ENCODE assay signal across 11 cellular contexts in the genomic region with DNA sequence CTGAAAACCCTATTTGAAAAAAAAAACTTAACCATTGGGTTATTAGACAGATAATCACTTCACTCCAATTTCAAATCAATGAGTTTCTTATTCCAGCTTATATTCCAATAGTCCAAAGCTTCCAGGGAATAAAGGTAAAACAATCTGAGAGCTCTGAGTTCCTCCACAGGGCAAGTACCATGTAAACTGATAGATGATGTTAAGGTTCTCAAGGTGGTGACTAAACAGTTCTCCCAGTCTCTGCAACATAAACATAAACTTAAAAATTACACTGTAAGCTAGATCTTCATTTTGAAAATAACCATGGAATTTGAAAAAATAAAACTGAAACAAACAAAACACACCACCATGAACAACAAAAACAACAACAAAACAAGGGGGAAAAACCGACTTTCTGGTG. TPM values are rescaled to one million over a fixed set of nuclear protein-coding genes. Genes with fewer than 3 reads are reported as not detected.
DNase-seq lines count a peak whose midpoint lies in the region; ATAC-seq, FAIRE-seq and TF ChIP-seq lines count a peak whose summit lies in the region.
"Had no signal": no experiment of that assay in that cellular context is flagged by ENCODE, and none has a peak within 500 bp of the region (broad histone marks: within the 10 kb centered on the region; RNA-seq: fewer than 3 reads in every experiment).

No MANE protein-coding gene starts in this region.

- H3K36me3 ChIP-seq in astrocyte (ENCODE audit: insufficient read depth, low read length): no peaks in the 10 kb centered on the region
- H3K36me3 ChIP-seq: MG63 had no signal

- H3K9ac ChIP-seq in astrocyte (ENCODE audit: low read length): peak overlapping the region; percentile 50

- CTCF ChIA-PET in WTC11 (lab: Charles Lee): interaction anchor here (0.8 to 1.9 kb wide), 2 partner anchors 19 to 30 kb away, joined by 3 to 6 read pairs; no protein-coding TSS in a partner anchor

- H3K4me3 Mint-ChIP-seq in astrocyte (ENCODE audit: unreplicated experiment) (no peak overlapping the region), WTC11 (no peak overlapping the region)

- POLR2A ChIA-PET in WTC11 (lab: Charles Lee): no interaction called here

- ATAC-seq in GM21381 (IDR thresholded peaks at IDR 0.05; ENCODE audit: unreplicated experiment): peak; percentile 23
- ATAC-seq in HG03280 (IDR thresholded peaks at IDR 0.05; ENCODE audit: unreplicated experiment): peak; percentile 15
- no peak for ATAC-seq in WTC11
- no peak for ATAC-seq in left lobe of liver

- peaks cover 30% of the 10 kb centered on the region for H3K4me1 ChIP-seq in astrocyte (ENCODE audit: insufficient read depth, low read length)

- no peak for FAIRE-seq in astrocyte (lab: Jason Lieb, UNC)
- FAIRE-seq: endometrium had no signal

- DNase-seq in ELR (ENCODE audit: low read depth) (peak; percentile 53), astrocyte (ENCODE audit: low read depth) (no peak), WTC11 (ENCODE audit: low spot score) (no peak), left lobe of liver (ENCODE audit: low spot score) (no peak), DMS114 treated with DMSO at 0.1 percent for 48 hours (lab: John Stamatoyannopoulos, UW; ENCODE audit: unreplicated experiment) (no peak), NOMO-1 treated with DMSO at 0.1 percent for 48 hours (lab: John Stamatoyannopoulos, UW; ENCODE audit: unreplicated experiment) (no peak)

- no peaks in the 10 kb centered on the region for H3K27me3 ChIP-seq in astrocyte (ENCODE audit: insufficient read depth, low read length)
- H3K27me3 ChIP-seq: MG63 had no signal

- no peaks in the 10 kb centered on the region for H3K79me2 ChIP-seq in astrocyte (ENCODE audit: insufficient read depth, low read length)

- H3K27ac Mint-ChIP-seq in astrocyte (ENCODE audit: unreplicated experiment) (peak overlapping the region; percentile 36), WTC11 (no peak overlapping the region)

- H3K27me3 Mint-ChIP-seq in astrocyte (ENCODE audit: low read depth, unreplicated experiment) (no peaks in the 10 kb centered on the region), WTC11 (ENCODE audit: low read depth) (no peaks in the 10 kb centered on the region; the same call in none of the 2 replicates)

- H3K36me3 Mint-ChIP-seq in astrocyte (ENCODE audit: low read depth, unreplicated experiment) (no peaks in the 10 kb centered on the region), WTC11 (no peaks in the 10 kb centered on the region)

- H3K4me2 ChIP-seq in astrocyte (ENCODE audit: low read length): peak overlapping the region; percentile 66

- H2AFZ ChIP-seq in astrocyte (ENCODE audit: low read depth, low read length): no peak overlapping the region

- peak overlapping the region; percentile 85 for H3K27ac ChIP-seq in astrocyte (ENCODE audit: low read depth, low read length)

- no peaks in the 10 kb centered on the region for H4K20me1 ChIP-seq in astrocyte (ENCODE audit: insufficient read depth, low read length)

- H3K4me1 Mint-ChIP-seq in astrocyte (ENCODE audit: low read depth, unreplicated experiment) (peaks cover 32% of the 10 kb centered on the region), WTC11 (no peaks in the 10 kb centered on the region)

- no peaks in the 10 kb centered on the region for H3K9me3 ChIP-seq in astrocyte (ENCODE audit: insufficient read depth, low read depth, low read length)
- H3K9me3 ChIP-seq: MG63 had no signal

- no peak for TF ChIP-seq CTCF in astrocyte (IDR thresholded peaks at IDR 0.05; ENCODE audit: insufficient read depth, low read depth, low read length)
- TF ChIP-seq CTCF in WTC11 (IDR thresholded peaks at IDR 0.05): no peak

- H3K9me3 Mint-ChIP-seq in astrocyte (ENCODE audit: unreplicated experiment) (peaks cover 9% of the 10 kb centered on the region), WTC11 (peaks cover 15% of the 10 kb centered on the region)

- no peak overlapping the region for H3K4me3 ChIP-seq in astrocyte (ENCODE audit: insufficient read depth, low read depth, low read length)
- H3K4me3 ChIP-seq: MG63, skin epidermis had no signal

TF ChIP-seq in WTC11, 78 proteins besides CTCF, POLR2A, EP300 and RAD21:
- TF ChIP-seq ZNF263 (CRISPR knock-in tag; IDR thresholded peaks at IDR 0.05; ENCODE audit: low read depth) (no peak), ZNF219 (CRISPR knock-in tag; IDR thresholded peaks at IDR 0.05; ENCODE audit: borderline replicate concordance) (no peak), ZMAT4 (CRISPR knock-in tag; IDR thresholded peaks at IDR 0.05) (no peak), TP53 (CRISPR knock-in tag; IDR thresholded peaks at IDR 0.05) (no peak), TEAD1 (CRISPR knock-in tag; IDR thresholded peaks at IDR 0.05) (no peak), RELA (CRISPR knock-in tag; IDR thresholded peaks at IDR 0.05; ENCODE audit: borderline replicate concordance) (no peak), USF1 (CRISPR knock-in tag; IDR thresholded peaks at IDR 0.05) (no peak)
- TF ChIP-seq, protein P1, sequence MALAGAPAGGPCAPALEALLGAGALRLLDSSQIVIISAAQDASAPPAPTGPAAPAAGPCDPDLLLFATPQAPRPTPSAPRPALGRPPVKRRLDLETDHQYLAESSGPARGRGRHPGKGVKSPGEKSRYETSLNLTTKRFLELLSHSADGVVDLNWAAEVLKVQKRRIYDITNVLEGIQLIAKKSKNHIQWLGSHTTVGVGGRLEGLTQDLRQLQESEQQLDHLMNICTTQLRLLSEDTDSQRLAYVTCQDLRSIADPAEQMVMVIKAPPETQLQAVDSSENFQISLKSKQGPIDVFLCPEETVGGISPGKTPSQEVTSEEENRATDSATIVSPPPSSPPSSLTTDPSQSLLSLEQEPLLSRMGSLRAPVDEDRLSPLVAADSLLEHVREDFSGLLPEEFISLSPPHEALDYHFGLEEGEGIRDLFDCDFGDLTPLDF (CRISPR knock-in tag; IDR thresholded peaks at IDR 0.05): no peak

RNA-seq across cellular contexts. Expression of gene CD38, which starts 22.3 kb away (rescaled TPM):
- 0.94 and 1.0 TPM in 2 replicates for total RNA-seq in astrocyte
- total RNA-seq in WTC11 (2021): 0.17 to 0.39 TPM (median 0.37 TPM) in 3 replicates
- 4.6 TPM for total RNA-seq in left lobe of liver

RNA-seq across cellular contexts. Expression of gene BST1, which starts 52.9 kb away (rescaled TPM):
- total RNA-seq in astrocyte (19.5 and 24.5 TPM in 2 replicates), WTC11 (2021) (1.1 to 1.9 TPM (median 1.4 TPM) in 3 replicates), left lobe of liver (3.7 TPM)

Comparison
In these comparisons a context has a peak if more than half of its experiments do, and no peak if none do; other contexts are left out.
1. ATAC-seq: peak in GM21381 (single experiment) and HG03280 (single experiment); none in WTC11 (single experiment) and left lobe of liver (single experiment).